ENCODE assay signal across 1 cellular context in genomic region chr3:158109804-158110657, GRCh38.
TF ChIP-seq lines count a peak whose summit lies in the region.

Gene RSRC1 (plus strand): TSS chr3:158110089. CDS start chr3:158122105, 12,016 bp downstream.

TF ChIP-seq in HEK293, 187 proteins besides CTCF, POLR2A, EP300 and RAD21 (continued from another document and continues in another):
- TF ChIP-seq PRDM2 (tag by site-specific recombination; IDR thresholded peaks at IDR 0.05; ENCODE audit: borderline replicate concordance) = no peak
- TF ChIP-seq ZBTB49 (tag by site-specific recombination; IDR thresholded peaks at IDR 0.05; ENCODE audit: low read depth) = no peak
- no peak for TF ChIP-seq ZNF561 (tag by site-specific recombination; IDR thresholded peaks at IDR 0.05; ENCODE audit: borderline replicate concordance)
- no peak for TF ChIP-seq ZNF677 (tag by site-specific recombination; IDR thresholded peaks at IDR 0.05)
- TF ChIP-seq ZNF639 (tag by site-specific recombination; IDR thresholded peaks at IDR 0.05) = peak; percentile 77
- peak; percentile 63; the same call in 1 of the 2 replicates for TF ChIP-seq ZNF2 (tag by site-specific recombination; IDR thresholded peaks at IDR 0.05)
- peak; percentile 91 for TF ChIP-seq ZNF660 (tag by site-specific recombination; IDR thresholded peaks at IDR 0.05)
- TF ChIP-seq GFI1B (tag by site-specific recombination; IDR thresholded peaks at IDR 0.05) = peak; percentile 85
- no peak for TF ChIP-seq TCF7L2 (IDR thresholded peaks at IDR 0.05; ENCODE audit: borderline replicate concordance, low read depth, low read length)
- no peak for TF ChIP-seq ZNF23 (tag by site-specific recombination; IDR thresholded peaks at IDR 0.05; ENCODE audit: borderline replicate concordance)
- no peak for TF ChIP-seq ZNF624 (tag by site-specific recombination; IDR thresholded peaks at IDR 0.05)
- TF ChIP-seq ZNF174 (tag by site-specific recombination; IDR thresholded peaks at IDR 0.05) = no peak
- TF ChIP-seq ZNF211 (tag by site-specific recombination; IDR thresholded peaks at IDR 0.05; ENCODE audit: low read depth) = no peak
- TF ChIP-seq ZSCAN30 (tag by site-specific recombination; IDR thresholded peaks at IDR 0.05) = peak; percentile 55
- TF ChIP-seq PATZ1 (tag by site-specific recombination; IDR thresholded peaks at IDR 0.05) = no peak; the same call in none of the 2 replicates
- TF ChIP-seq ZNF488 (tag by site-specific recombination; IDR thresholded peaks at IDR 0.05) = no peak
- no peak for TF ChIP-seq ZSCAN18 (tag by site-specific recombination; IDR thresholded peaks at IDR 0.05)
- TF ChIP-seq ZNF626 (tag by site-specific recombination; IDR thresholded peaks at IDR 0.05) = no peak; the same call in 1 of the 2 replicates
- TF ChIP-seq WT1 (tag by site-specific recombination; IDR thresholded peaks at IDR 0.05) = peak; percentile 30; the same call in 1 of the 2 replicates
- no peak for TF ChIP-seq ZNF148 (tag by site-specific recombination; IDR thresholded peaks at IDR 0.05; ENCODE audit: borderline replicate concordance)
- TF ChIP-seq ZNF768 (tag by site-specific recombination; IDR thresholded peaks at IDR 0.05) = no peak
- TF ChIP-seq ZBTB6 (tag by site-specific recombination; IDR thresholded peaks at IDR 0.05) = peak; percentile 90
- TF ChIP-seq ZNF433 (tag by site-specific recombination; IDR thresholded peaks at IDR 0.05; ENCODE audit: low read depth) = no peak
- TF ChIP-seq ZNF670 (tag by site-specific recombination; IDR thresholded peaks at IDR 0.05; ENCODE audit: low read depth) = no peak
- TF ChIP-seq ZNF398 (tag by site-specific recombination; IDR thresholded peaks at IDR 0.05) = no peak
- TF ChIP-seq ZNF416 (tag by site-specific recombination; IDR thresholded peaks at IDR 0.05) = no peak
- TF ChIP-seq ZBTB48 (tag by site-specific recombination; IDR thresholded peaks at IDR 0.05) = peak; percentile 63; the same call in 1 of the 2 replicates
- TF ChIP-seq ZNF623 (tag by site-specific recombination; IDR thresholded peaks at IDR 0.05) = no peak
- TF ChIP-seq ZBTB17 (tag by site-specific recombination; IDR thresholded peaks at IDR 0.05) = peak; percentile 100
- TF ChIP-seq ZNF423 (tag by site-specific recombination; IDR thresholded peaks at IDR 0.05) = no peak
- TF ChIP-seq INSM2 (tag by site-specific recombination; IDR thresholded peaks at IDR 0.05) = no peak; the same call in 1 of the 2 replicates
- peak; percentile 43; the same call in 1 of the 2 replicates for TF ChIP-seq FEZF1 (tag by site-specific recombination; IDR thresholded peaks at IDR 0.05)
- peak; percentile 46; the same call in 1 of the 2 replicates for TF ChIP-seq KLF7 (tag by site-specific recombination; IDR thresholded peaks at IDR 0.05; ENCODE audit: borderline replicate concordance)
- peak; percentile 26; the same call in 1 of the 2 replicates for TF ChIP-seq ZNF664 (tag by site-specific recombination; IDR thresholded peaks at IDR 0.05)
- 0 out of 2 replicates have a peak, but pooled peaks have one; percentile 60 for TF ChIP-seq ZNF324 (tag by site-specific recombination; IDR thresholded peaks at IDR 0.05)
